Comparison of ENCODE assay signal across 8 cellular contexts in the genomic region with DNA sequence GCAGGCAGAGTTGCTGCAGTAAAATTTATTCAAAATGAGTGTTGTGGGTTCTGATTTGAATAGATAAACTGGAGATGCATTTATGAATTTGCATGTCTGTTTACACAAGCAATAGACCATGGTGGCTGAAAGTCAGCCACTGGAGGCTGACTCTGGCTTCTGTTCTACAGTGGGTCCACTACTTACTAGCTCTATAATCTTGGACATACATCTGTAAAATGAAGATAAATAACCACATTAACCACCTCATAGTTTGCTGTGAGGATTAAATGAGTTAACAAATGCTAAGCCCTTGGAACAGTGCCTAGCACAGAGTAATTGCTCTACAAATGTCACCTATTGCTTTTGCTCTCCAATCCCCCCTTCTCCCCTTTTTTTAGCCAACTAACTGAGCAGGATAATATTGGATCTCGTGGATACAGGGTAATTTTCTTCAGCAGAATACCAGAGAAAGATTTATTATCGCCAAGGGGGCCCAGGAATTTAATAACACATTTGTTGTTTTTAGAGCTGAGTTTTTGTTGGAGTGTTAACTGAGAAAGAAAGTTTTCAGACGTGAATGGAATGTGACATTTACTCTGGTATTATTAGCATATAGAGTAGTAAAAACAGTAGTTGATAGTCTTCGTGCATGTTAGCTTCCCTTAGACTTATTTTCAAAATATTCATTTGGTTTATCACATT. TPM values are rescaled to one million over a fixed set of nuclear protein-coding genes. Genes with fewer than 3 reads are reported as not detected.
DNase-seq lines count a peak whose midpoint lies in the region; ATAC-seq and TF ChIP-seq lines count a peak whose summit lies in the region.

No MANE protein-coding gene starts in this region.

- no peak overlapping the region for H3K4me3 ChIP-seq in naive thymus-derived CD4-positive, alpha-beta T cell (ENCODE audit: low read length)
- H3K4me3 ChIP-seq in esophagus squamous epithelium = no peak overlapping the region

- H3K36me3 ChIP-seq in naive thymus-derived CD4-positive, alpha-beta T cell (ENCODE audit: control insufficient read depth in 2 of 3, insufficient read depth in 3 of 3, low read length in 3 of 3) = peaks cover 0 to 6% (median 0%) of the 10 kb centered on the region in 3 experiments
- peaks cover 0 to 2% (median 0%) of the 10 kb centered on the region in 3 donors for H3K36me3 ChIP-seq in esophagus squamous epithelium

- TF ChIP-seq POLR2A in esophagus squamous epithelium (IDR thresholded peaks at IDR 0.05) = no peak

- peak overlapping the region in 3 of 9 donors; percentile 23 to 41 (median 35) for H3K27ac Mint-ChIP-seq in naive thymus-derived CD4-positive, alpha-beta T cell
- no peak overlapping the region for H3K27ac Mint-ChIP-seq in activated CD4-positive, alpha-beta T cell treated with anti-CD3 and anti-CD28 coated beads, Interleukin-2, amount 10 ng/mL, durations not matched to agents 24 days and 14 days

- H3K9me3 Mint-ChIP-seq in naive thymus-derived CD4-positive, alpha-beta T cell = no peaks in the 10 kb centered on the region
- H3K9me3 Mint-ChIP-seq in activated CD4-positive, alpha-beta T cell treated with anti-CD3 and anti-CD28 coated beads, Interleukin-2, amount 10 ng/mL, durations not matched to agents 24 days and 14 days = no peaks in the 10 kb centered on the region

- WGBS in esophagus squamous epithelium, 2 donors = 32 to 43% methylated on average over 4 of the region's 4 CpGs

- H3K27me3 Mint-ChIP-seq in naive thymus-derived CD4-positive, alpha-beta T cell = peaks cover 0 to 14% (median 0%) of the 10 kb centered on the region in 5 donors
- peaks cover 12% of the 10 kb centered on the region for H3K27me3 Mint-ChIP-seq in activated CD4-positive, alpha-beta T cell treated with anti-CD3 and anti-CD28 coated beads, Interleukin-2, amount 10 ng/mL, durations not matched to agents 24 days and 14 days

- H3K9me3 ChIP-seq in naive thymus-derived CD4-positive, alpha-beta T cell (ENCODE audit: control insufficient read depth in 2 of 3, low read length in 3 of 3) = no peaks in the 10 kb centered on the region
- H3K9me3 ChIP-seq in esophagus squamous epithelium = no peaks in the 10 kb centered on the region

- no peak for TF ChIP-seq CTCF in esophagus squamous epithelium (IDR thresholded peaks at IDR 0.05)

- H3K27me3 ChIP-seq in naive thymus-derived CD4-positive, alpha-beta T cell (ENCODE audit: control insufficient read depth in 2 of 2, insufficient read depth in 2 of 2, low read length in 2 of 2) = no peaks in the 10 kb centered on the region
- H3K27me3 ChIP-seq in esophagus squamous epithelium = no peaks in the 10 kb centered on the region

- POLR2A ChIA-PET in naive thymus-derived CD4-positive, alpha-beta T cell (lab: Charles Lee) = interaction anchor here (1.5 to 7.0 kb wide), 4 partner anchors 18 to 66 kb away, joined by 3 to 115 read pairs (median 6); a partner anchor contains a TSS

- H3K36me3 Mint-ChIP-seq in naive thymus-derived CD4-positive, alpha-beta T cell = peaks cover 3 to 6% (median 5%) of the 10 kb centered on the region in 5 donors
- peaks cover 12% of the 10 kb centered on the region for H3K36me3 Mint-ChIP-seq in activated CD4-positive, alpha-beta T cell treated with anti-CD3 and anti-CD28 coated beads, Interleukin-2, amount 10 ng/mL, durations not matched to agents 24 days and 14 days (ENCODE audit: low read depth)

- ATAC-seq in GM18498 (IDR thresholded peaks at IDR 0.05; ENCODE audit: unreplicated experiment) = peak; percentile 47
- peak; percentile 35 for ATAC-seq in GM21619 (IDR thresholded peaks at IDR 0.05; ENCODE audit: unreplicated experiment)
- no peak for ATAC-seq in naive thymus-derived CD4-positive, alpha-beta T cell

- H3K27ac ChIP-seq in naive thymus-derived CD4-positive, alpha-beta T cell (ENCODE audit: low read depth, low read length) = no peak overlapping the region
- no peak overlapping the region for H3K27ac ChIP-seq in esophagus squamous epithelium

- peak overlapping the region in 7 of 10 donors; percentile 12 to 98 (median 53) for H3K4me3 Mint-ChIP-seq in naive thymus-derived CD4-positive, alpha-beta T cell
- H3K4me3 Mint-ChIP-seq in activated CD4-positive, alpha-beta T cell treated with anti-CD3 and anti-CD28 coated beads, Interleukin-2, amount 10 ng/mL, durations not matched to agents 24 days and 14 days = no peak overlapping the region

- CTCF ChIA-PET in naive thymus-derived CD4-positive, alpha-beta T cell (lab: Charles Lee) = interaction anchor here (1.4 to 2.3 kb wide), 2 partner anchors 65 to 161 kb away, joined by 8 to 12 read pairs; no protein-coding TSS in a partner anchor

- peaks cover 5 to 10% of the 10 kb centered on the region in 2 donors for H3K4me1 ChIP-seq in naive thymus-derived CD4-positive, alpha-beta T cell (ENCODE audit: control insufficient read depth in 2 of 2, insufficient read depth in 2 of 2, low read length in 2 of 2)
- peaks cover 0 to 48% (median 11%) of the 10 kb centered on the region in 3 donors for H3K4me1 ChIP-seq in esophagus squamous epithelium

- H3K4me1 Mint-ChIP-seq in naive thymus-derived CD4-positive, alpha-beta T cell = peaks cover 18 to 34% (median 23%) of the 10 kb centered on the region in 7 donors
- peaks cover 24% of the 10 kb centered on the region for H3K4me1 Mint-ChIP-seq in activated CD4-positive, alpha-beta T cell treated with anti-CD3 and anti-CD28 coated beads, Interleukin-2, amount 10 ng/mL, durations not matched to agents 24 days and 14 days

- intact Hi-C loops in naive thymus-derived CD4-positive, alpha-beta T cell (cut with micrococcal nuclease) = loop anchor here (1.0 to 10.0 kb wide), 3 partner anchors 162 to 670 kb away; a partner anchor contains a TSS
- intact Hi-C loops in esophagus squamous epithelium (cut with DNase I) = no loop called here
- intact Hi-C loops in activated CD4-positive, alpha-beta T cell treated with anti-CD3 and anti-CD28 coated beads, Interleukin-2, amount 10 ng/mL, durations not matched to agents 24 days and 14 days (cut with micrococcal nuclease) = loop anchor here (1.0 kb wide), 1 partner anchor 181 kb away; a partner anchor contains a TSS

- DNase-seq in NAMALWA (ENCODE audit: low spot score) = peak; percentile 71
- DNase-seq in naive thymus-derived CD4-positive, alpha-beta T cell = no peak
- no peak for DNase-seq in activated effector memory CD4-positive, alpha-beta T cell treated with anti-CD3 and anti-CD28 coated beads, Interleukin-2, amount 50 U/mL, for 16 hours
- DNase-seq in esophagus squamous epithelium (lab: John Stamatoyannopoulos, UW) = no peak
- no peak for DNase-seq in DMS114 treated with DMSO at 0.1 percent for 48 hours (lab: John Stamatoyannopoulos, UW; ENCODE audit: unreplicated experiment)
- DNase-seq in activated CD4-positive, alpha-beta T cell treated with anti-CD3 and anti-CD28 coated beads, Interleukin-2, amount 10 ng/mL, durations not matched to agents 24 days and 14 days = no peak

RNA-seq across cellular contexts. Expression of a gene that starts 1.4 kb away (rescaled TPM):
- total RNA-seq in naive thymus-derived CD4-positive, alpha-beta T cell = 10 to 100 TPM in 2 of 5 experiments, 1 to 10 TPM in 3; 4.6 to 12.7 (median 9.5) TPM
- polyA plus RNA-seq in naive thymus-derived CD4-positive, alpha-beta T cell = 1 to 10 TPM; 7.1 to 7.3 TPM
- 10 to 100 TPM; 11.9 to 19.0 (median 17.8) TPM for total RNA-seq in esophagus squamous epithelium
- total RNA-seq in activated CD4-positive, alpha-beta T cell treated with anti-CD3 and anti-CD28 coated beads, Interleukin-2, amount 10 ng/mL, durations not matched to agents 24 days and 14 days = 18.3 and 18.9 TPM in 2 replicates

RNA-seq across cellular contexts. Expression of a gene that starts 26.6 kb away (rescaled TPM):
- under 1 TPM in 1 of 5 experiments, not detected in 4; 0.56 TPM for total RNA-seq in naive thymus-derived CD4-positive, alpha-beta T cell
- polyA plus RNA-seq in naive thymus-derived CD4-positive, alpha-beta T cell = under 1 TPM in 1 of 2 donors, not detected in 1; 0.05 TPM
- total RNA-seq in esophagus squamous epithelium = under 1 TPM; 0.19 to 0.44 (median 0.38) TPM
- 0.05 TPM in 1 of 2 replicates, not detected in the other for total RNA-seq in activated CD4-positive, alpha-beta T cell treated with anti-CD3 and anti-CD28 coated beads, Interleukin-2, amount 10 ng/mL, durations not matched to agents 24 days and 14 days
